Comparison of ENCODE assay signal across 10 cellular contexts in genomic region chr14:22276913-22277816, GRCh38.
DNase-seq lines count a peak whose midpoint lies in the region; ATAC-seq and TF ChIP-seq lines count a peak whose summit lies in the region.
"Had no signal": no experiment of that assay in that cellular context is flagged by ENCODE, and none has a peak within 500 bp of the region (broad histone marks: within the 10 kb centered on the region; RNA-seq: fewer than 3 reads in every experiment).

No MANE protein-coding gene starts in this region.

- H3K27me3 ChIP-seq in colonic mucosa (no peaks in the 10 kb centered on the region), neural progenitor cell (no peaks in the 10 kb centered on the region)

- H3K79me2 ChIP-seq in neural progenitor cell (ENCODE audit: low read depth): no peaks in the 10 kb centered on the region

- TF ChIP-seq CTCF in GM10266 (IDR thresholded peaks at IDR 0.05; ENCODE audit: control insufficient read depth, insufficient read depth, low read depth, missing control alignments) (peak; percentile 54), colonic mucosa (IDR thresholded peaks at IDR 0.05) (peak; percentile 46), neural progenitor cell (IDR thresholded peaks at IDR 0.05) (peak; percentile 84)

- peaks cover 4% of the 10 kb centered on the region for H3K27me3 Mint-ChIP-seq in neural progenitor cell (ENCODE audit: insufficient read depth, low read depth)
- no peaks in the 10 kb centered on the region for H3K27me3 Mint-ChIP-seq in activated T-cell treated with anti-CD3 and anti-CD28 coated beads, Interleukin-2, amount 50 U/mL, for 24 hours
- H3K27me3 Mint-ChIP-seq: activated CD4-positive, alpha-beta memory T cell treated with anti-CD3 and anti-CD28 coated beads for 36 hours had no signal

- H3K27ac Mint-ChIP-seq in neural progenitor cell: no peak overlapping the region
- H3K27ac Mint-ChIP-seq in activated T-cell treated with anti-CD3 and anti-CD28 coated beads, Interleukin-2, amount 50 U/mL, for 24 hours: no peak overlapping the region
- H3K27ac Mint-ChIP-seq: activated CD4-positive, alpha-beta memory T cell treated with anti-CD3 and anti-CD28 coated beads for 36 hours; memory B cell had no signal

- peaks cover 3% of the 10 kb centered on the region for H3F3A ChIP-seq in neural progenitor cell (ENCODE audit: low read depth)

- DNase-seq in GM10266 (ENCODE audit: extremely low spot score): peak; percentile 19
- peak; percentile 55 for DNase-seq in NAMALWA (ENCODE audit: low spot score)
- no peak for DNase-seq in colonic mucosa
- DNase-seq in neural progenitor cell (ENCODE audit: low spot score): peak; percentile 34
- no peak for DNase-seq in activated T-cell treated with anti-CD3 and anti-CD28 coated beads, Interleukin-2, amount 50 U/mL, for 24 hours
- DNase-seq: activated CD4-positive, alpha-beta memory T cell treated with anti-CD3 and anti-CD28 coated beads for 36 hours had no signal

- peak overlapping the region; percentile 86 for H2AFZ ChIP-seq in neural progenitor cell (replicated peaks)

- no peaks in the 10 kb centered on the region for H3K9me3 Mint-ChIP-seq in neural progenitor cell
- no peaks in the 10 kb centered on the region for H3K9me3 Mint-ChIP-seq in activated T-cell treated with anti-CD3 and anti-CD28 coated beads, Interleukin-2, amount 50 U/mL, for 24 hours
- H3K9me3 Mint-ChIP-seq: activated CD4-positive, alpha-beta memory T cell treated with anti-CD3 and anti-CD28 coated beads for 36 hours; memory B cell had no signal

- no peaks in the 10 kb centered on the region for H3K36me3 Mint-ChIP-seq in neural progenitor cell
- H3K36me3 Mint-ChIP-seq in activated T-cell treated with anti-CD3 and anti-CD28 coated beads, Interleukin-2, amount 50 U/mL, for 24 hours (ENCODE audit: low read depth): no peaks in the 10 kb centered on the region
- H3K36me3 Mint-ChIP-seq: activated CD4-positive, alpha-beta memory T cell treated with anti-CD3 and anti-CD28 coated beads for 36 hours; memory B cell had no signal

- H3K4me3 ChIP-seq in colonic mucosa (no peak overlapping the region), neural progenitor cell (no peak overlapping the region)

- H3K4me3 Mint-ChIP-seq in neural progenitor cell: no peak overlapping the region
- no peak overlapping the region for H3K4me3 Mint-ChIP-seq in activated T-cell treated with anti-CD3 and anti-CD28 coated beads, Interleukin-2, amount 50 U/mL, for 24 hours
- H3K4me3 Mint-ChIP-seq: activated CD4-positive, alpha-beta memory T cell treated with anti-CD3 and anti-CD28 coated beads for 36 hours; memory B cell had no signal

- H3K9ac ChIP-seq in colonic mucosa (ENCODE audit: low read depth in 2 of 2, low read length in 2 of 2) (no peak overlapping the region), neural progenitor cell (no peak overlapping the region)

- intact Hi-C loops in colonic mucosa (cut with DNase I): no loop called here

- H3K4me2 ChIP-seq in neural progenitor cell: no peak overlapping the region

- H3K27ac ChIP-seq in colonic mucosa (no peak overlapping the region), neural progenitor cell (no peak overlapping the region)

- H3K4me1 ChIP-seq in colonic mucosa (no peaks in the 10 kb centered on the region), neural progenitor cell (peaks cover 7% of the 10 kb centered on the region)

- H3K9me3 ChIP-seq in colonic mucosa (no peaks in the 10 kb centered on the region), neural progenitor cell (ENCODE audit: low read depth) (no peaks in the 10 kb centered on the region)

- ATAC-seq in HG03095 (IDR thresholded peaks at IDR 0.05; ENCODE audit: unreplicated experiment): no peak
- no peak for ATAC-seq in HG02798 (IDR thresholded peaks at IDR 0.05; ENCODE audit: poor library complexity, unreplicated experiment)
- ATAC-seq in GM18498 (IDR thresholded peaks at IDR 0.05; ENCODE audit: unreplicated experiment): no peak

- peaks cover 24% of the 10 kb centered on the region for H3K4me1 Mint-ChIP-seq in neural progenitor cell
- H3K4me1 Mint-ChIP-seq in activated T-cell treated with anti-CD3 and anti-CD28 coated beads, Interleukin-2, amount 50 U/mL, for 24 hours (ENCODE audit: low read depth): peaks cover 2% of the 10 kb centered on the region

- H3K36me3 ChIP-seq in colonic mucosa (no peaks in the 10 kb centered on the region), neural progenitor cell (no peaks in the 10 kb centered on the region)

- H4K20me1 ChIP-seq in neural progenitor cell (ENCODE audit: low read depth): no peaks in the 10 kb centered on the region

Comparison
In these comparisons a context has a peak if more than half of its experiments do, and no peak if none do; other contexts are left out.
1. DNase-seq: peak in GM10266 (single experiment), NAMALWA (single experiment) and neural progenitor cell (single experiment); none in colonic mucosa (single experiment) and activated T-cell treated with anti-CD3 and anti-CD28 coated beads, Interleukin-2, amount 50 U/mL, for 24 hours (single experiment).
2. Peak in every context shown above with its lines, with median percentiles within 50 percentile points of each other: CTCF ChIP-seq.